Comparison of ENCODE assay signal across 20 cellular contexts in the genomic region with DNA sequence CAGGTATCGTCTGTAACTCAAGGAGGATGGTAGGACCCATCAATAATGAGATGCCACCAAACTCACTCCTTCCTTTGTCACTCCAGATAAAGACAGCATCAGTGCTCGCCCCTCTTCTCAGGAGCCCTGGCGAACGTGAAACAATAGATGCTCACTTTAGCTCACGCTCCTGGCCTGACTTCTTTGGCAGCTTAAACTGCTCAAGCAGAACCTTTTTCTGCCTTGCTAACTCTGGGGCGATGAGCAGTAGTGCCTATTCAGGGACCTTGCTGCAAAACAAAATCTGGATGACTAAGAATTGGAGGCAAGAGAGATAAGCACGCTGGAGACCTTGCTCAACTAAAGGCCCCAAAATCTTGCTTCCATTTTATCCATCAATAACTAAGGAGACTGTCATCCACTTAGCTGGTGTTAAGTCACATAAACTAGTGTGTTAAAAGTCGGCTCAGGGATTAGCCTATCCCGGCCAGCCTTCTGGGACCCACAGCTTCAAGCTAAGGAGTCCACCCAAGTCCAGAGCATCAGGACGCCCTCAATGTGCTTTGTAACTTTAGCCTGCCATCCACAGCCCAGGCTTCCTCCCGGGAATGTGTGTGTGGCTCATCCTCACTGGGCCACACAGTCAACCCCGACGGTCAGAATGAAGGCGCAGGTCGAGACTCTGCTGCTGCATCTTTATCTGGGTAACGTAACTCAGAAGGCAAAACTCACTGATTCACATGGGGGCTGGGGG. TPM values are rescaled to one million over a fixed set of nuclear protein-coding genes. Genes with fewer than 3 reads are reported as not detected.
A peak's percentile ranks its signal among the peaks of the same experiment; 100 is the strongest.
DNase-seq lines count a peak whose midpoint lies in the region; ATAC-seq and TF ChIP-seq lines count a peak whose summit lies in the region.
"Had no signal": no experiment of that assay in that cellular context is flagged by ENCODE, and none has a peak within 500 bp of the region (broad histone marks: within the 10 kb centered on the region; RNA-seq: fewer than 3 reads in every experiment).

No MANE protein-coding gene starts in this region.

- no peak overlapping the region for H3K4me2 ChIP-seq in mesenchymal stem cell (ENCODE audit: low read length, poor library complexity, severe bottlenecking)

- H3K79me1 ChIP-seq in mesenchymal stem cell (replicated peaks; ENCODE audit: low read length, poor library complexity, severe bottlenecking) = peaks cover 8% of the 10 kb centered on the region

- no peak overlapping the region for H3K14ac ChIP-seq in mesenchymal stem cell (ENCODE audit: low read length in 2 of 2)

- no peak overlapping the region for H3K23ac ChIP-seq in mesenchymal stem cell (ENCODE audit: low read length in 2 of 2)

- H3K36me3 ChIP-seq in mesenchymal stem cell (ENCODE audit: control insufficient read depth in 1 of 2, insufficient read depth in 2 of 2, low read depth in 1 of 2, low read length in 2 of 2) (peaks cover 8 to 15% of the 10 kb centered on the region in 2 experiments), testis (ENCODE audit: low read depth, missing control alignments) (no peaks in the 10 kb centered on the region)

- H3K4me1 ChIP-seq in mesenchymal stem cell (ENCODE audit: control insufficient read depth, insufficient read depth, low read depth, low read length) (peaks cover 49% of the 10 kb centered on the region), testis (peaks cover 90% of the 10 kb centered on the region)

- no peaks in the 10 kb centered on the region for H3K27me3 Mint-ChIP-seq in activated naive CD8-positive, alpha-beta T cell treated with anti-CD3 and anti-CD28 coated beads for 36 hours
- H3K27me3 Mint-ChIP-seq in activated naive CD8-positive, alpha-beta T cell treated with anti-CD3 and anti-CD28 coated beads, Interleukin-2, amount 50 U/mL, for 24 hours = no peaks in the 10 kb centered on the region
- H3K27me3 Mint-ChIP-seq: stimulated activated naive CD8-positive, alpha-beta T cell treated with anti-CD3 and anti-CD28 coated beads, Interleukin-15, amount 100 ng/mL, for 72 hours had no signal

- H2BK5ac ChIP-seq in mesenchymal stem cell (ENCODE audit: low read depth, low read length, poor library complexity, severe bottlenecking) = no peak overlapping the region

- no peak overlapping the region for H3K27ac ChIP-seq in mesenchymal stem cell (ENCODE audit: low read length, poor library complexity, severe bottlenecking)
- H3K27ac ChIP-seq in testis = peak overlapping the region; percentile 40 to 94
- H3K27ac ChIP-seq: skin epidermis had no signal

- H2AK5ac ChIP-seq in mesenchymal stem cell (ENCODE audit: low read length, severe bottlenecking) = peak overlapping the region; percentile 24

- no peak overlapping the region for H2BK120ac ChIP-seq in mesenchymal stem cell (ENCODE audit: low read depth, low read length)

- H3K36me3 Mint-ChIP-seq in activated naive CD8-positive, alpha-beta T cell treated with anti-CD3 and anti-CD28 coated beads for 36 hours = no peaks in the 10 kb centered on the region
- no peaks in the 10 kb centered on the region for H3K36me3 Mint-ChIP-seq in activated naive CD8-positive, alpha-beta T cell treated with anti-CD3 and anti-CD28 coated beads, Interleukin-2, amount 50 U/mL, for 24 hours (ENCODE audit: low read depth)

- intact Hi-C loops in testis (cut with DNase I; ENCODE audit: low total_unique reads) = no loop called here

- H3K4me3 ChIP-seq in mesenchymal stem cell (ENCODE audit: insufficient read depth in 1 of 2, low read depth in 1 of 2, low read length in 2 of 2) = no peak overlapping the region
- no peak overlapping the region for H3K4me3 ChIP-seq in testis
- H3K4me3 ChIP-seq: esophagus squamous epithelium, skin epidermis had no signal

- no peak overlapping the region for H2BK15ac ChIP-seq in mesenchymal stem cell (ENCODE audit: low read depth, poor library complexity, severe bottlenecking)

- DNase-seq in activated naive CD8-positive, alpha-beta T cell treated with anti-CD3 and anti-CD28 coated beads for 36 hours = no peak
- DNase-seq in activated naive CD8-positive, alpha-beta T cell treated with anti-CD3 and anti-CD28 coated beads, Interleukin-2, amount 50 U/mL, for 24 hours = no peak
- peak; percentile 20 for DNase-seq in NCI-H69 (lab: John Stamatoyannopoulos, UW)
- DNase-seq in mesenchymal stem cell = no peak
- DNase-seq in testis = peak; percentile 15
- no peak for DNase-seq in HuH-7 (ENCODE audit: low spot score)
- DNase-seq in foreskin melanocyte = no peak
- DNase-seq in NK-92 (lab: John Stamatoyannopoulos, UW; ENCODE audit: unreplicated experiment) = no peak
- DNase-seq: ACHN; activated CD4-positive, alpha-beta T cell treated with anti-CD3 and anti-CD28 coated beads for 1 hour; activated T-cell treated with anti-CD3 and anti-CD28 coated beads, Interleukin-2, amount 50 U/mL, for 72 hours; COR-L47; esophagus squamous epithelium; GF-D8; KBM-7; NCI-H146; NCI-H524 treated with DMSO at 0.1 percent for 48 hours; stimulated activated naive CD8-positive, alpha-beta T cell treated with anti-CD3 and anti-CD28 coated beads, Interleukin-15, amount 100 ng/mL, for 72 hours; T-helper 1 cell had no signal

- TF ChIP-seq POLR2A in testis (IDR thresholded peaks at IDR 0.05) = no peak

- no peaks in the 10 kb centered on the region for H3K27me3 ChIP-seq in mesenchymal stem cell (ENCODE audit: control insufficient read depth in 1 of 2, insufficient read depth in 1 of 2, low read length in 2 of 2)
- no peaks in the 10 kb centered on the region for H3K27me3 ChIP-seq in testis
- H3K27me3 ChIP-seq: esophagus squamous epithelium had no signal

- ATAC-seq in activated naive CD8-positive, alpha-beta T cell treated with anti-CD3 and anti-CD28 coated beads, Interleukin-2, amount 50 U/mL, for 24 hours = no peak
- ATAC-seq: activated T-cell treated with anti-CD3 and anti-CD28 coated beads, Interleukin-2, amount 50 U/mL, for 72 hours; stimulated activated naive CD8-positive, alpha-beta T cell treated with anti-CD3 and anti-CD28 coated beads, Interleukin-15, amount 100 ng/mL, for 72 hours had no signal

- peak overlapping the region; percentile 59 for H4K91ac ChIP-seq in mesenchymal stem cell (ENCODE audit: low read length)

- H2AFZ ChIP-seq in mesenchymal stem cell (ENCODE audit: low read depth, low read length) = no peak overlapping the region

- no peak overlapping the region for H3K9ac ChIP-seq in mesenchymal stem cell (ENCODE audit: low read length)

- peak overlapping the region in 1 of 2 experiments; percentile 14 for H3K18ac ChIP-seq in mesenchymal stem cell (ENCODE audit: low read depth in 1 of 2, low read length in 2 of 2)

- peaks cover 37% of the 10 kb centered on the region for H3K4me1 Mint-ChIP-seq in activated naive CD8-positive, alpha-beta T cell treated with anti-CD3 and anti-CD28 coated beads for 36 hours
- peaks cover 47% of the 10 kb centered on the region for H3K4me1 Mint-ChIP-seq in activated naive CD8-positive, alpha-beta T cell treated with anti-CD3 and anti-CD28 coated beads, Interleukin-2, amount 50 U/mL, for 24 hours

- no peak for TF ChIP-seq CTCF in testis (IDR thresholded peaks at IDR 0.05)

- H2BK12ac ChIP-seq in mesenchymal stem cell (ENCODE audit: low read length in 2 of 2) = no peak overlapping the region

- H3K4me3 Mint-ChIP-seq in activated naive CD8-positive, alpha-beta T cell treated with anti-CD3 and anti-CD28 coated beads for 36 hours = no peak overlapping the region
- no peak overlapping the region for H3K4me3 Mint-ChIP-seq in activated naive CD8-positive, alpha-beta T cell treated with anti-CD3 and anti-CD28 coated beads, Interleukin-2, amount 50 U/mL, for 24 hours
- H3K4me3 Mint-ChIP-seq: activated T-cell treated with anti-CD3 and anti-CD28 coated beads, Interleukin-2, amount 50 U/mL, for 72 hours; stimulated activated naive CD8-positive, alpha-beta T cell treated with anti-CD3 and anti-CD28 coated beads, Interleukin-15, amount 100 ng/mL, for 72 hours had no signal

- H3K4ac ChIP-seq in mesenchymal stem cell (ENCODE audit: low read depth in 1 of 2, low read length in 2 of 2) = peak overlapping the region in 1 of 2 experiments; percentile 25

- 85% methylated on average over 16 of the region's 16 CpGs for WGBS in mesenchymal stem cell
- 64 to 82% methylated on average over 16 of the region's 16 CpGs for WGBS in testis, 2 donors

- H3K27ac Mint-ChIP-seq in activated naive CD8-positive, alpha-beta T cell treated with anti-CD3 and anti-CD28 coated beads for 36 hours = peak overlapping the region; percentile 40
- H3K27ac Mint-ChIP-seq in activated naive CD8-positive, alpha-beta T cell treated with anti-CD3 and anti-CD28 coated beads, Interleukin-2, amount 50 U/mL, for 24 hours = no peak overlapping the region
- H3K27ac Mint-ChIP-seq: activated T-cell treated with anti-CD3 and anti-CD28 coated beads, Interleukin-2, amount 50 U/mL, for 72 hours; stimulated activated naive CD8-positive, alpha-beta T cell treated with anti-CD3 and anti-CD28 coated beads, Interleukin-15, amount 100 ng/mL, for 72 hours had no signal

- no peaks in the 10 kb centered on the region for H3K9me3 Mint-ChIP-seq in activated naive CD8-positive, alpha-beta T cell treated with anti-CD3 and anti-CD28 coated beads for 36 hours
- no peaks in the 10 kb centered on the region for H3K9me3 Mint-ChIP-seq in activated naive CD8-positive, alpha-beta T cell treated with anti-CD3 and anti-CD28 coated beads, Interleukin-2, amount 50 U/mL, for 24 hours
- H3K9me3 Mint-ChIP-seq: activated T-cell treated with anti-CD3 and anti-CD28 coated beads, Interleukin-2, amount 50 U/mL, for 72 hours; stimulated activated naive CD8-positive, alpha-beta T cell treated with anti-CD3 and anti-CD28 coated beads, Interleukin-15, amount 100 ng/mL, for 72 hours had no signal

- no peak overlapping the region for H4K8ac ChIP-seq in mesenchymal stem cell (ENCODE audit: low read length)

- H3K9me3 ChIP-seq in mesenchymal stem cell (ENCODE audit: control insufficient read depth, low read length) (no peaks in the 10 kb centered on the region), testis (no peaks in the 10 kb centered on the region)
- H3K9me3 ChIP-seq: esophagus squamous epithelium had no signal

RNA-seq across cellular contexts. Expression of gene ZNF516, which starts 38.9 kb away (rescaled TPM):
- 1 to 10 TPM; 6.5 to 8.6 TPM for total RNA-seq in activated naive CD8-positive, alpha-beta T cell treated with anti-CD3 and anti-CD28 coated beads for 36 hours
- 13.7 TPM for polyA plus RNA-seq in mesenchymal stem cell (2013, experiment 1 of 2)
- 14.9 TPM for polyA plus RNA-seq in mesenchymal stem cell (2013, experiment 2 of 2)
- total RNA-seq in testis = 100 to 1,000 TPM; 189 to 212 TPM
- polyA plus RNA-seq in testis (ENCODE audit: insufficient read depth, low read depth, low replicate concordance) = 79.0 TPM

Comparison
In these comparisons a context has a peak if more than half of its experiments do, and no peak if none do; other contexts are left out.
1. DNase-seq: peak in NCI-H69 (single experiment) and testis (single experiment); none in activated naive CD8-positive, alpha-beta T cell treated with anti-CD3 and anti-CD28 coated beads for 36 hours (single experiment), activated naive CD8-positive, alpha-beta T cell treated with anti-CD3 and anti-CD28 coated beads, Interleukin-2, amount 50 U/mL, for 24 hours (single experiment), mesenchymal stem cell (single experiment), HuH-7 (single experiment), foreskin melanocyte (single experiment) and NK-92 (single experiment).
2. RNA of gene ZNF516, which starts 38.9 kb away (total RNA-seq): 189 to 212 TPM in testis; 6.5 to 8.6 TPM in activated naive CD8-positive, alpha-beta T cell treated with anti-CD3 and anti-CD28 coated beads for 36 hours; every median in the first group is over 10 times any median in the second.